ENCODE assay signal across 11 cellular contexts in genomic region chr11:4615856-4616444, GRCh38. TPM values are rescaled to one million over a fixed set of nuclear protein-coding genes. Genes with fewer than 3 reads are reported as not detected.
"Had no signal": no experiment of that assay in that cellular context is flagged by ENCODE, and none has a peak within 500 bp of the region (broad histone marks: within the 10 kb centered on the region; RNA-seq: fewer than 3 reads in every experiment).

No MANE protein-coding gene starts in this region.

- FAIRE-seq: HTR-8/SVneo had no signal

- H3K36me3 ChIP-seq: HAP-1 had no signal

- H3K4me3 ChIP-seq: GM23248, HAP-1 had no signal

- DNase-seq: GM23248, GOT3, H7, HFFc6, KG1 had no signal

- H3K27ac ChIP-seq: GM23248 had no signal

- H2AFZ ChIP-seq: GM23248 had no signal

- H3K9me3 ChIP-seq: HAP-1 had no signal

- ATAC-seq: HCT116 had no signal

- H3K9ac ChIP-seq: GM23248 had no signal

- H3K4me1 ChIP-seq: HAP-1 had no signal

RNA-seq across cellular contexts. Expression of gene OR51D1, which starts 21.3 kb away (rescaled TPM):
- total RNA-seq: GM23248, H4, H7, HFFc6, HT-29 had no signal
- polyA plus RNA-seq: GM23248, IgD-negative memory B cell had no signal

RNA-seq across cellular contexts. Expression of gene OR52I1, which starts 22.1 kb away (rescaled TPM):
- total RNA-seq: GM23248, H4, H7, HFFc6, HT-29 had no signal
- polyA plus RNA-seq: GM23248, IgD-negative memory B cell had no signal

RNA-seq across cellular contexts. Expression of gene OR51E1, which starts 27.8 kb away (rescaled TPM):
- total RNA-seq: GM23248, H4, H7, HFFc6 had no signal
- polyA plus RNA-seq: GM23248, IgD-negative memory B cell had no signal

RNA-seq across cellular contexts. Expression of gene OR52I2, which starts 34.4 kb away (rescaled TPM):
- total RNA-seq: GM23248, H4, H7, HFFc6, HT-29 had no signal
- polyA plus RNA-seq: GM23248, IgD-negative memory B cell had no signal
